ENCODE assay signal across 19 cellular contexts in the genomic region with DNA sequence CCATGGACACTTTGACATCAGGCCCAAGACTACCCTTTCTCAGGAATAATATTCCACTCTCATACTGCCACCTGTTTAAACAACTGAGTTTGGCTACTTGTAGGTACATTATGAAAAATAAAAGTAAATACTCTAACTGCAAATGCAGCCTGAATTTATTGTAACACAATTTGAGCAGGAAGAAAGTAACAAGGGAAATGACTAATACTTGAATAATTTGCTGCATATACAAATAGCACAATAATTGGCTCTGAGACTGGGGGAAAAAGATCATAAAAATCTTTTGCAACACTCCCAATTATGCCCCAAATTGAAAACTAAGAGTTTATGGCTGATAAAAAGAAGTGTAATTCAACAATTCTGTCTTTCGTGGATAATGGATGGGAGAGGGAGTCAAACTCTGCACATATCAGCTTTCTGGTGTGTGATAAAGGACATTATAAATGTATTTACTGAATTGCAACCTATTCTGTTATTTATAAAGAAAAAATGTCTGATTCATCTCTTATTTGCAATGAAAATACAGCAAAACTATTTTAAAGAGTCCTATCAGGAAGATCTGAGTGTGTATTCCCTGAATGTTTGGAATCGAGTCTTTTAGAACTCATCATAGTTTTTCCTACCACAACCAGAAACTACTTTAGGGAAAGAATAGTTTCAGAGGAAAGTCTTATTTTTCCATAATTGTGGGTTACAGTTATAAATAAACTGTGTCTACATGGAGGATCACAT.
DNase-seq lines count a peak whose midpoint lies in the region; ATAC-seq and TF ChIP-seq lines count a peak whose summit lies in the region.
"Had no signal": no experiment of that assay in that cellular context is flagged by ENCODE, and none has a peak within 500 bp of the region (broad histone marks: within the 10 kb centered on the region; RNA-seq: fewer than 3 reads in every experiment).

No MANE protein-coding gene starts in this region.

- H3K9me3 ChIP-seq in A673 (ENCODE audit: low read depth, low read length, poor library complexity, severe bottlenecking) (no peaks in the 10 kb centered on the region), OCI-LY7 (ENCODE audit: low read length) (no peaks in the 10 kb centered on the region)
- H3K9me3 ChIP-seq in CD8-positive, alpha-beta T cell (ENCODE audit: low read length), result no peaks in the 10 kb centered on the region

- H3K4me2 ChIP-seq in OCI-LY7 (ENCODE audit: low read length), result no peak overlapping the region

- DNase-seq in A673 (ENCODE audit: low spot score), result peak; percentile 81
- DNase-seq in HFFc6, result peak; percentile 69
- peak; percentile 9 for DNase-seq in astrocyte of the cerebellum (ENCODE audit: low read depth)
- DNase-seq in glomerular endothelial cell (ENCODE audit: extremely low read depth, low read depth, low spot score), result peak; percentile 27
- no peak for DNase-seq in OCI-LY7 (ENCODE audit: low spot score)
- no peak for DNase-seq in CD8-positive, alpha-beta T cell
- no peak for DNase-seq in D341Med (ENCODE audit: low spot score)
- DNase-seq: ACHN; activated CD8-positive, alpha-beta memory T cell treated with anti-CD3 and anti-CD28 coated beads, Interleukin-2, amount 50 U/mL, for 48 hours; DMS 273 treated with DMSO at 0.1 percent for 48 hours; NCI-H1092 treated with DMSO at 0.1 percent for 48 hours; NCI-H2227 treated with DMSO at 0.1 percent for 48 hours; OCI-M1 had no signal

- H3K36me3 Mint-ChIP-seq in HFFc6 (ENCODE audit: low read depth), result 0 out of 2 replicates have a peak, but pooled peaks cover 3% of the 10 kb centered on the region
- H3K36me3 Mint-ChIP-seq in CD8-positive, alpha-beta T cell, result no peaks in the 10 kb centered on the region
- H3K36me3 Mint-ChIP-seq: activated naive CD4-positive, alpha-beta T cell treated with anti-CD3 and anti-CD28 coated beads, Interleukin-2, amount 50 U/mL, for 24 hours had no signal

- no peak overlapping the region for H2AFZ ChIP-seq in OCI-LY7 (ENCODE audit: low read length)

- no peaks in the 10 kb centered on the region for H3K36me3 ChIP-seq in A673 (ENCODE audit: insufficient read depth, low read length, poor library complexity, severe bottlenecking)
- no peaks in the 10 kb centered on the region for H3K36me3 ChIP-seq in OCI-LY7 (ENCODE audit: insufficient read depth, low read length)
- H3K36me3 ChIP-seq in CD8-positive, alpha-beta T cell (ENCODE audit: insufficient read depth, low read length), result no peaks in the 10 kb centered on the region

- intact Hi-C loops in A673 (cut with micrococcal nuclease; ENCODE audit: unreplicated experiment), result no loop called here
- intact Hi-C loops in OCI-LY7 (cut with micrococcal nuclease; ENCODE audit: unreplicated experiment), result no loop called here
- intact Hi-C loops in CD8-positive, alpha-beta T cell (cut with DNase I, micrococcal nuclease), result no loop called here

- no peaks in the 10 kb centered on the region; the same call in 1 of the 2 replicates for H3K27me3 Mint-ChIP-seq in HFFc6 (ENCODE audit: insufficient read depth)
- no peaks in the 10 kb centered on the region for H3K27me3 Mint-ChIP-seq in CD8-positive, alpha-beta T cell (ENCODE audit: low read depth)
- H3K27me3 Mint-ChIP-seq: activated naive CD4-positive, alpha-beta T cell treated with anti-CD3 and anti-CD28 coated beads, Interleukin-2, amount 50 U/mL, for 24 hours; central memory CD8-positive, alpha-beta T cell; stimulated activated naive CD8-positive, alpha-beta T cell treated with anti-CD3 and anti-CD28 coated beads, Interleukin-15, Interleukin-2, amounts not matched to agents 100 ng/mL and 50 ng/mL, for 24 hours had no signal

- TF ChIP-seq CTCF in A673 (conservative IDR thresholded peaks at IDR 0.05; ENCODE audit: low read depth, low read length), result no peak
- TF ChIP-seq CTCF in HFFc6 (IDR thresholded peaks at IDR 0.05), result no peak
- TF ChIP-seq CTCF in astrocyte of the cerebellum (IDR thresholded peaks at IDR 0.05; ENCODE audit: low read depth, low read length, missing control alignments), result no peak
- no peak for TF ChIP-seq CTCF in OCI-LY7 (conservative IDR thresholded peaks at IDR 0.05; ENCODE audit: low read length)
- no peak for TF ChIP-seq CTCF in CD8-positive, alpha-beta T cell (IDR thresholded peaks at IDR 0.05)

- no peaks in the 10 kb centered on the region for H3K27me3 ChIP-seq in A673 (replicated peaks; ENCODE audit: insufficient read depth, low read depth, low read length, poor library complexity)
- H3K27me3 ChIP-seq in CD8-positive, alpha-beta T cell (ENCODE audit: insufficient read depth, low read length), result no peaks in the 10 kb centered on the region

- no peaks in the 10 kb centered on the region for H3K9me3 Mint-ChIP-seq in HFFc6
- no peaks in the 10 kb centered on the region for H3K9me3 Mint-ChIP-seq in CD8-positive, alpha-beta T cell
- H3K9me3 Mint-ChIP-seq: activated naive CD4-positive, alpha-beta T cell treated with anti-CD3 and anti-CD28 coated beads, Interleukin-2, amount 50 U/mL, for 24 hours; stimulated activated naive CD8-positive, alpha-beta T cell treated with anti-CD3 and anti-CD28 coated beads, Interleukin-15, Interleukin-2, amounts not matched to agents 100 ng/mL and 50 ng/mL, for 24 hours had no signal

- POLR2A ChIA-PET in A673 (lab: Charles Lee; ENCODE audit: low non-redundant PET) (no interaction called here), OCI-LY7 (lab: Charles Lee) (no interaction called here)
- POLR2A ChIA-PET in CD8-positive, alpha-beta T cell (lab: Charles Lee), result no interaction called here

- H3K4me3 ChIP-seq in A673 (ENCODE audit: low read depth, low read length, poor library complexity, severe bottlenecking), result no peak overlapping the region
- no peak overlapping the region for H3K4me3 ChIP-seq in astrocyte of the cerebellum (ENCODE audit: low read depth, low read length)
- no peak overlapping the region for H3K4me3 ChIP-seq in OCI-LY7 (ENCODE audit: low read depth, low read length, poor library complexity, severe bottlenecking)
- H3K4me3 ChIP-seq in CD8-positive, alpha-beta T cell (ENCODE audit: low read depth, low read length), result no peak overlapping the region

- ATAC-seq in HG03378 (IDR thresholded peaks at IDR 0.05; ENCODE audit: unreplicated experiment), result no peak
- ATAC-seq in CD8-positive, alpha-beta T cell, result no peak
- ATAC-seq: activated CD4-positive, CD25-positive, alpha-beta regulatory T cell treated with anti-CD3 and anti-CD28 coated beads, Interleukin-2, amount 50 U/mL, for 24 hours; HepG2 had no signal

- BruUV-seq in A673 (replicated peaks; lab: Mats Ljungman, UMichigan) (no TSS peak), OCI-LY7 (replicated peaks; lab: Mats Ljungman, UMichigan) (no TSS peak)

- H4K20me1 ChIP-seq in OCI-LY7 (ENCODE audit: insufficient read depth, low read length), result no peaks in the 10 kb centered on the region

- peak overlapping the region; percentile 33 for H3K27ac ChIP-seq in A673 (ENCODE audit: low read depth, low read length, poor library complexity, severe bottlenecking)
- H3K27ac ChIP-seq in OCI-LY7 (ENCODE audit: low read depth, low read length, poor library complexity, severe bottlenecking), result no peak overlapping the region
- no peak overlapping the region for H3K27ac ChIP-seq in CD8-positive, alpha-beta T cell (ENCODE audit: low read depth, low read length)

- CTCF ChIA-PET in A673 (lab: Charles Lee) (no interaction called here), OCI-LY7 (lab: Charles Lee; ENCODE audit: unreplicated experiment) (no interaction called here)
- CTCF ChIA-PET in CD8-positive, alpha-beta T cell (lab: Charles Lee), result no interaction called here

- in situ Hi-C loops in astrocyte of the cerebellum (cut with HindIII; ENCODE audit: low sequenced_read_pairs), result no loop called here

- peaks cover 74% of the 10 kb centered on the region for H3K4me1 Mint-ChIP-seq in HFFc6 (ENCODE audit: low read depth)
- no peaks in the 10 kb centered on the region for H3K4me1 Mint-ChIP-seq in CD8-positive, alpha-beta T cell (ENCODE audit: low read depth)
- H3K4me1 Mint-ChIP-seq: activated naive CD4-positive, alpha-beta T cell treated with anti-CD3 and anti-CD28 coated beads, Interleukin-2, amount 50 U/mL, for 24 hours; central memory CD8-positive, alpha-beta T cell had no signal

- peak overlapping the region; percentile 67 for H3K4me3 Mint-ChIP-seq in HFFc6
- no peak overlapping the region for H3K4me3 Mint-ChIP-seq in CD8-positive, alpha-beta T cell
- H3K4me3 Mint-ChIP-seq: activated naive CD4-positive, alpha-beta T cell treated with anti-CD3 and anti-CD28 coated beads, Interleukin-2, amount 50 U/mL, for 24 hours; central memory CD8-positive, alpha-beta T cell; stimulated activated naive CD8-positive, alpha-beta T cell treated with anti-CD3 and anti-CD28 coated beads, Interleukin-15, Interleukin-2, amounts not matched to agents 100 ng/mL and 50 ng/mL, for 24 hours had no signal

- peak overlapping the region; percentile 82 for H3K27ac Mint-ChIP-seq in HFFc6
- H3K27ac Mint-ChIP-seq in CD8-positive, alpha-beta T cell, result no peak overlapping the region
- H3K27ac Mint-ChIP-seq: activated naive CD4-positive, alpha-beta T cell treated with anti-CD3 and anti-CD28 coated beads, Interleukin-2, amount 50 U/mL, for 24 hours; stimulated activated naive CD8-positive, alpha-beta T cell treated with anti-CD3 and anti-CD28 coated beads, Interleukin-15, Interleukin-2, amounts not matched to agents 100 ng/mL and 50 ng/mL, for 24 hours had no signal

- H3K4me1 ChIP-seq in A673 (ENCODE audit: insufficient read depth, low read length, poor library complexity, severe bottlenecking) (peaks cover 22% of the 10 kb centered on the region), OCI-LY7 (ENCODE audit: insufficient read depth, low read length, poor library complexity, severe bottlenecking) (no peaks in the 10 kb centered on the region)
- no peaks in the 10 kb centered on the region for H3K4me1 ChIP-seq in CD8-positive, alpha-beta T cell (ENCODE audit: insufficient read depth, low read length)

- no peaks in the 10 kb centered on the region for H3K9me2 ChIP-seq in OCI-LY7 (ENCODE audit: insufficient read depth, low read length)

- H3K79me2 ChIP-seq in OCI-LY7 (ENCODE audit: insufficient read depth, low read depth, low read length), result no peaks in the 10 kb centered on the region

Comparison
In these comparisons a context has a peak if more than half of its experiments do, and no peak if none do; other contexts are left out.
1. DNase-seq: peak in A673 (single experiment), HFFc6 (single experiment), astrocyte of the cerebellum (single experiment) and glomerular endothelial cell (single experiment); none in OCI-LY7 (single experiment), CD8-positive, alpha-beta T cell (0 of 7) and D341Med (single experiment).